ENCODE assay signal across 8 cellular contexts in the genomic region with DNA sequence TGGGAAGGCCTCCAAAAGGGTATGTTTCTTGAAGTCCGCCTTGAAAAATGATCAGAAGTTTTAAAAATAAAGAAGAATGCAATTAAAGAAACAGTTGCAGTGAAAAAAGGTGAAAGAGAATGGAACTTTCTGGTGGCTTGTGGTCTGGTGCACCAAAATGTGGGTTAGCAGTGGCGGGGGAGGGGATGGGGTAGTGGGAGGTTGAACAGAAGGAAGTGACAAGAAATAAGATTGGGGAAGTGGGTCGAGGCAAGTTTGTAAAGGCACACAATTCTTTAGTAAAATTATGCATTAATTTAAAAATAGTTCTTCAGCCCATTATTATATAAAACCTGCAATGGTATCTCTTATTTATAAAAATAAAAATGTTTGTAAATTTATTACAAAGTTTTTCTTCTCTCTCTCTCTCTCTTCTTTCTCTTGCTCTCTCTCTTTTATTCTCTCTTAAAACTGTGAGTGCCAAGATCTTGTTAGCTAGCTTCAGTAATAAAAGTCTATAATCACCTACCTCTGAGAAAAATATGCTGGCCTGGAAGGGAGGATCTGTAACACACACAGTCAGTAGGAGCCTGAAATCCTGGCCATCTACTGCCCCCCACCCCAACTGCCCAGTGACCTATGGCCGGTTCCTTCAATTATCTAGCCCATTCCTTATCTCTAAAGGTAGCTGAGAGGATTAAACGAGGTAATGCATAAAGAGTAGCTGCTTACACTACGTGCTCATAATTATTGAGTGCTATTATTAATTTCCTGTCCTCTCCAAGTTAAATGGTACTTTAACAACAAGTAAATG. TPM values are rescaled to one million over a fixed set of nuclear protein-coding genes. Genes with fewer than 3 reads are reported as not detected.
A peak's percentile ranks its signal among the peaks of the same experiment; 100 is the strongest.
DNase-seq lines count a peak whose midpoint lies in the region; ATAC-seq lines count a peak whose summit lies in the region.

No MANE protein-coding gene starts in this region.

- peak; percentile 80 to 81 for DNase-seq in activated CD4-positive, alpha-beta T cell treated with anti-CD3 and anti-CD28 coated beads for 4 hours
- peak; percentile 86 for DNase-seq in Right ventricle myocardium inferior (ENCODE audit: missing footprints)
- peak; percentile 42 to 81 (median 61) for DNase-seq in stimulated activated CD4-positive, alpha-beta T cell treated with anti-CD3 and anti-CD28 coated beads, TNF-alpha, amount 100 ng/mL, for 24 hours (ENCODE audit: low read depth in 3 of 3)
- DNase-seq in NCI-H446 treated with DMSO at 0.1 percent for 48 hours (lab: John Stamatoyannopoulos, UW) = no peak
- no peak for DNase-seq in posterior cingulate gyrus
- no peak for DNase-seq in NCI-H1105 treated with DMSO at 0.1 percent for 48 hours (lab: John Stamatoyannopoulos, UW)

- intact Hi-C loops in Right ventricle myocardium inferior (cut with DNase I) = no loop called here
- intact Hi-C loops in posterior cingulate gyrus (cut with DNase I) = no loop called here

- ATAC-seq in GM19351 (IDR thresholded peaks at IDR 0.05; ENCODE audit: unreplicated experiment) (peak; percentile 14), Right ventricle myocardium inferior (no peak), HG02623 (IDR thresholded peaks at IDR 0.05; ENCODE audit: unreplicated experiment) (no peak)

RNA-seq across cellular contexts. Expression of a gene that starts 2.2 kb away (rescaled TPM):
- 26.4 TPM for total RNA-seq in Right ventricle myocardium inferior

RNA-seq across cellular contexts. Expression of a gene that starts 32.0 kb away (rescaled TPM):
- total RNA-seq in Right ventricle myocardium inferior = not detected

Comparison
In these comparisons a context has a peak if more than half of its experiments do, and no peak if none do; other contexts are left out.
1. DNase-seq: peak in activated CD4-positive, alpha-beta T cell treated with anti-CD3 and anti-CD28 coated beads for 4 hours (2 of 2), Right ventricle myocardium inferior (single experiment) and stimulated activated CD4-positive, alpha-beta T cell treated with anti-CD3 and anti-CD28 coated beads, TNF-alpha, amount 100 ng/mL, for 24 hours (3 of 3); none in NCI-H446 treated with DMSO at 0.1 percent for 48 hours (single experiment), posterior cingulate gyrus (0 of 10) and NCI-H1105 treated with DMSO at 0.1 percent for 48 hours (single experiment).